ENCODE assay signal across 18 cellular contexts in genomic region chr10:85976267-85976793, GRCh38.
DNase-seq lines count a peak whose midpoint lies in the region; ATAC-seq, FAIRE-seq and TF ChIP-seq lines count a peak whose summit lies in the region.
"Had no signal": no experiment of that assay in that cellular context is flagged by ENCODE, and none has a peak within 500 bp of the region (broad histone marks: within the 10 kb centered on the region; RNA-seq: fewer than 3 reads in every experiment).

No MANE protein-coding gene starts in this region.

- H3K27ac Mint-ChIP-seq in WTC11, result no peak overlapping the region
- no peak overlapping the region for H3K27ac Mint-ChIP-seq in type B pancreatic cell
- H3K27ac Mint-ChIP-seq: CD4-positive, alpha-beta memory T cell had no signal

- H3K4me3 ChIP-seq in right atrium auricular region (no peak overlapping the region), right cardiac atrium (ENCODE audit: low read length) (no peak overlapping the region), foreskin fibroblast (ENCODE audit: low read depth in 1 of 2, low read length in 2 of 2) (no peak overlapping the region)

- H3K27me3 ChIP-seq in right atrium auricular region (no peaks in the 10 kb centered on the region), right cardiac atrium (ENCODE audit: control insufficient read depth, insufficient read depth) (no peaks in the 10 kb centered on the region)

- no peaks in the 10 kb centered on the region for H3K36me3 ChIP-seq in right atrium auricular region

- 80% methylated on average over 6 of the region's 6 CpGs for WGBS in right cardiac atrium

- ATAC-seq in right cardiac atrium, result no peak
- peak; percentile 95 for ATAC-seq in WTC11
- ATAC-seq: SK-N-SH treated with all-trans-retinoic acid at 6 μM for 48 hours had no signal

- H3K4me3 Mint-ChIP-seq in WTC11 (no peak overlapping the region), type B pancreatic cell (no peak overlapping the region)
- H3K4me3 Mint-ChIP-seq: CD4-positive, alpha-beta memory T cell had no signal

- TF ChIP-seq CTCF in right atrium auricular region (IDR thresholded peaks at IDR 0.05), result no peak
- no peak for TF ChIP-seq CTCF in WTC11 (IDR thresholded peaks at IDR 0.05)
- TF ChIP-seq CTCF in type B pancreatic cell (conservative IDR thresholded peaks at IDR 0.05), result no peak
- TF ChIP-seq CTCF in foreskin fibroblast (IDR thresholded peaks at IDR 0.05; ENCODE audit: low read depth, low read length), result no peak

- CTCF ChIA-PET in WTC11 (lab: Charles Lee), result interaction anchor here (0.6 to 3.5 kb wide), 11 partner anchors 13 to 194 kb away, joined by 3 to 11 read pairs (median 4); no protein-coding TSS in a partner anchor

- no peak for TF ChIP-seq POLR2A in GM12892 (IDR thresholded peaks at IDR 0.05; ENCODE audit: low read depth, low read length)

- no peak for FAIRE-seq in GM12892 (lab: Jason Lieb, UNC)

- intact Hi-C loops in right cardiac atrium (cut with DNase I), result no loop called here

- no peaks in the 10 kb centered on the region for H3K27me3 Mint-ChIP-seq in WTC11 (ENCODE audit: low read depth)
- no peaks in the 10 kb centered on the region for H3K27me3 Mint-ChIP-seq in type B pancreatic cell

- H3K4me1 ChIP-seq in right atrium auricular region (no peaks in the 10 kb centered on the region), right cardiac atrium (ENCODE audit: control insufficient read depth, insufficient read depth, low read length) (no peaks in the 10 kb centered on the region)

- H3K27ac ChIP-seq in right atrium auricular region (no peak overlapping the region), right cardiac atrium (ENCODE audit: low read length) (no peak overlapping the region)
- H3K27ac ChIP-seq: 22Rv1 had no signal

- DNase-seq in right atrium auricular region (ENCODE audit: low spot score) (peak; percentile 47), right cardiac atrium (no peak), WTC11 (ENCODE audit: low spot score) (peak; percentile 16), islet precursor cell (peak; percentile 56), type B pancreatic cell (ENCODE audit: extremely low spot score, unreplicated experiment) (peak; percentile 42), SHP77 (lab: John Stamatoyannopoulos, UW) (no peak), GM12892 (ENCODE audit: insufficient read length) (no peak), foreskin fibroblast (no peak)
- DNase-seq: CD4-positive, alpha-beta memory T cell; DMS79 treated with DMSO at 0.1 percent for 48 hours; GOT3; NCI-H1048; NCI-H1436 treated with DMSO at 0.1 percent for 48 hours; NCI-H2081; NCI-H510A treated with DMSO at 0.1 percent for 48 hours; SHP77 treated with DMSO at 0.1 percent for 48 hours had no signal

- peaks cover 9% of the 10 kb centered on the region for H3K9me3 Mint-ChIP-seq in WTC11
- no peaks in the 10 kb centered on the region for H3K9me3 Mint-ChIP-seq in type B pancreatic cell

- POLR2A ChIA-PET in WTC11 (lab: Charles Lee), result interaction anchor here (0.6 kb wide), 1 partner anchor 48 kb away, joined by 3 read pairs; no protein-coding TSS in a partner anchor

- H3K4me1 Mint-ChIP-seq in WTC11 (peaks cover 11% of the 10 kb centered on the region), type B pancreatic cell (ENCODE audit: unreplicated experiment) (no peaks in the 10 kb centered on the region)
- H3K4me1 Mint-ChIP-seq: CD4-positive, alpha-beta memory T cell had no signal

- H3K36me3 Mint-ChIP-seq in WTC11 (0 out of 2 replicates have a peak, but pooled peaks cover 3% of the 10 kb centered on the region), type B pancreatic cell (no peaks in the 10 kb centered on the region)
- H3K36me3 Mint-ChIP-seq: CD4-positive, alpha-beta memory T cell had no signal

- H3K9me3 ChIP-seq in right atrium auricular region, result peaks cover 0 to 4% of the 10 kb centered on the region in 2 donors
- no peaks in the 10 kb centered on the region for H3K9me3 ChIP-seq in right cardiac atrium (ENCODE audit: control insufficient read depth, low read length)

TF ChIP-seq in WTC11, 78 proteins besides CTCF, POLR2A, EP300 and RAD21:
- no peak for TF ChIP-seq NFATC4 (CRISPR knock-in tag; IDR thresholded peaks at IDR 0.05)
- no peak for TF ChIP-seq FOXK1 (CRISPR knock-in tag; IDR thresholded peaks at IDR 0.05)

Comparison
In these comparisons a context has a peak if more than half of its experiments do, and no peak if none do; other contexts are left out.
1. DNase-seq: peak in right atrium auricular region (single experiment), WTC11 (single experiment), islet precursor cell (single experiment) and type B pancreatic cell (single experiment); none in right cardiac atrium (0 of 3), SHP77 (0 of 2), GM12892 (single experiment) and foreskin fibroblast (0 of 2).